Comparison of ENCODE assay signal across 24 cellular contexts in genomic region chr3:48420561-48420960, GRCh38. TPM values are rescaled to one million over a fixed set of nuclear protein-coding genes. Genes with fewer than 3 reads are reported as not detected.
"Had no signal": no experiment of that assay in that cellular context is flagged by ENCODE, and none has a peak within 500 bp of the region (broad histone marks: within the 10 kb centered on the region; RNA-seq: fewer than 3 reads in every experiment).

No MANE protein-coding gene starts in this region.

- H3K27me3 Mint-ChIP-seq: activated CD8-positive, alpha-beta T cell treated with anti-CD3 and anti-CD28 coated beads for 36 hours; activated naive CD8-positive, alpha-beta T cell treated with anti-CD3 and anti-CD28 coated beads, Interleukin-2, amount 10 ng/mL, durations not matched to agents 7 days and 5 days; T-helper 17 cell had no signal

- H3K4me3 Mint-ChIP-seq: activated CD8-positive, alpha-beta T cell treated with anti-CD3 and anti-CD28 coated beads for 36 hours; activated naive CD8-positive, alpha-beta T cell treated with anti-CD3 and anti-CD28 coated beads, Interleukin-2, amount 10 ng/mL, durations not matched to agents 7 days and 5 days; activated T-cell treated with anti-CD3 and anti-CD28 coated beads, Interleukin-2, amount 50 U/mL, for 72 hours; T-helper 17 cell had no signal

- DNase-seq: activated CD4-positive, CD25-positive, alpha-beta regulatory T cell; activated CD8-positive, alpha-beta memory T cell treated with anti-CD3 and anti-CD28 coated beads, Interleukin-2, amount 50 U/mL, for 4 hours; activated CD8-positive, alpha-beta T cell treated with anti-CD3 and anti-CD28 coated beads for 36 hours; activated naive CD4-positive, alpha-beta T cell treated with anti-CD3 and anti-CD28 coated beads, Interleukin-2, amount 50 U/mL, for 16 hours; activated naive CD8-positive, alpha-beta T cell treated with anti-CD3 and anti-CD28 coated beads, Interleukin-2, amount 10 ng/mL, durations not matched to agents 7 days and 5 days; activated T-cell treated with anti-CD3 and anti-CD28 coated beads, Interleukin-2, amount 50 U/mL, for 72 hours; adrenal gland; body of pancreas; Karpas-422; MM.1S; NCI-H1105; NCI-H1436 treated with DMSO at 0.1 percent for 48 hours; NCI-H187; NCI-H2081; NCI-H510A treated with DMSO at 0.1 percent for 48 hours; PC-3; SHP77 treated with DMSO at 0.1 percent for 48 hours; T-helper 17 cell; T-helper 9 cell had no signal

- H3K27ac Mint-ChIP-seq: activated CD8-positive, alpha-beta T cell treated with anti-CD3 and anti-CD28 coated beads for 36 hours; activated naive CD8-positive, alpha-beta T cell treated with anti-CD3 and anti-CD28 coated beads, Interleukin-2, amount 10 ng/mL, durations not matched to agents 7 days and 5 days; activated T-cell treated with anti-CD3 and anti-CD28 coated beads, Interleukin-2, amount 50 U/mL, for 72 hours; activated T-helper 2 cell treated with anti-CD3 and anti-CD28 coated beads, Interferon-gamma antibody, Interleukin-2, Interleukin-4, amounts not matched to agents 10 μg/mL and 5 μg/mL and 100 μg/mL, durations not matched to agents 14 hours and 24 hours and 36 hours; T-helper 17 cell had no signal

- H3K36me3 Mint-ChIP-seq: activated naive CD8-positive, alpha-beta T cell treated with anti-CD3 and anti-CD28 coated beads, Interleukin-2, amount 10 ng/mL, durations not matched to agents 7 days and 5 days had no signal

- H3K4me1 ChIP-seq: adrenal gland had no signal

- H3K9me3 Mint-ChIP-seq: activated CD8-positive, alpha-beta T cell treated with anti-CD3 and anti-CD28 coated beads for 36 hours; activated naive CD8-positive, alpha-beta T cell treated with anti-CD3 and anti-CD28 coated beads, Interleukin-2, amount 10 ng/mL, durations not matched to agents 7 days and 5 days; activated T-cell treated with anti-CD3 and anti-CD28 coated beads, Interleukin-2, amount 50 U/mL, for 72 hours; activated T-helper 2 cell treated with anti-CD3 and anti-CD28 coated beads, Interferon-gamma antibody, Interleukin-2, Interleukin-4, amounts not matched to agents 10 μg/mL and 5 μg/mL and 100 μg/mL, durations not matched to agents 14 hours and 24 hours and 36 hours had no signal

- H3K27me3 ChIP-seq: adrenal gland, ascending aorta, body of pancreas had no signal

- ATAC-seq: activated CD8-positive, alpha-beta T cell treated with anti-CD3 and anti-CD28 coated beads for 36 hours; activated T-cell treated with anti-CD3 and anti-CD28 coated beads, Interleukin-2, amount 50 U/mL, for 72 hours; body of pancreas; K562; PC-3; T-helper 17 cell had no signal

- H3K27ac ChIP-seq: adrenal gland, body of pancreas had no signal

- H3K4me3 ChIP-seq: adrenal gland, ascending aorta, body of pancreas, K562 had no signal

- H3K9me3 ChIP-seq: adrenal gland, ascending aorta, body of pancreas had no signal

RNA-seq across cellular contexts. Expression of gene FBXW12, which starts 48.5 kb away (rescaled TPM):
- total RNA-seq: activated CD8-positive, alpha-beta T cell treated with anti-CD3 and anti-CD28 coated beads for 36 hours; activated naive CD8-positive, alpha-beta T cell treated with anti-CD3 and anti-CD28 coated beads, Interleukin-2, amount 10 ng/mL, durations not matched to agents 7 days and 5 days; activated T-cell treated with anti-CD3 and anti-CD28 coated beads, Interleukin-2, amount 50 U/mL, for 72 hours; activated T-helper 2 cell treated with anti-CD3 and anti-CD28 coated beads, Interferon-gamma antibody, Interleukin-2, Interleukin-4, amounts not matched to agents 10 μg/mL and 5 μg/mL and 100 μg/mL, durations not matched to agents 14 hours and 24 hours and 36 hours; adrenal gland; ascending aorta; bronchial epithelial cell; K562; PC-3; SK-MEL-5; T-helper 17 cell had no signal
